In genomic region chr15:70632079-70632850, GRCh38 we compare ENCODE assay signal across 1 cellular context.
TF ChIP-seq lines count a peak whose summit lies in the region.

No MANE protein-coding gene starts in this region.

TF ChIP-seq in IMR-90, 13 proteins besides CTCF, POLR2A, EP300 and RAD21:
- TF ChIP-seq RCOR1 (IDR thresholded peaks at IDR 0.05; ENCODE audit: insufficient replicate concordance, low read length) = no peak
- no peak for TF ChIP-seq NFE2L2 (IDR thresholded peaks at IDR 0.05; ENCODE audit: low read depth, low read length)
- no peak for TF ChIP-seq RFX5 (IDR thresholded peaks at IDR 0.05; ENCODE audit: low read depth, low read length)
- no peak for TF ChIP-seq CHD1 (IDR thresholded peaks at IDR 0.05; ENCODE audit: low read depth, low read length)
- TF ChIP-seq MAZ (IDR thresholded peaks at IDR 0.05; ENCODE audit: borderline replicate concordance, low read depth, low read length) = no peak
- no peak for TF ChIP-seq MAFK (IDR thresholded peaks at IDR 0.05; ENCODE audit: low read depth, low read length)
- no peak for TF ChIP-seq MXI1 (IDR thresholded peaks at IDR 0.05; ENCODE audit: borderline replicate concordance, low read depth, low read length)
- TF ChIP-seq CEBPB (IDR thresholded peaks at IDR 0.05; ENCODE audit: low read depth, low read length) = no peak
- TF ChIP-seq SMC3 (IDR thresholded peaks at IDR 0.05; ENCODE audit: low read depth, low read length) = no peak
- TF ChIP-seq, protein P1, sequence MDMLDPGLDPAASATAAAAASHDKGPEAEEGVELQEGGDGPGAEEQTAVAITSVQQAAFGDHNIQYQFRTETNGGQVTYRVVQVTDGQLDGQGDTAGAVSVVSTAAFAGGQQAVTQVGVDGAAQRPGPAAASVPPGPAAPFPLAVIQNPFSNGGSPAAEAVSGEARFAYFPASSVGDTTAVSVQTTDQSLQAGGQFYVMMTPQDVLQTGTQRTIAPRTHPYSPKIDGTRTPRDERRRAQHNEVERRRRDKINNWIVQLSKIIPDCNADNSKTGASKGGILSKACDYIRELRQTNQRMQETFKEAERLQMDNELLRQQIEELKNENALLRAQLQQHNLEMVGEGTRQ (IDR thresholded peaks at IDR 0.05; ENCODE audit: low read depth, low read length) = no peak
